ENCODE assay signal across 28 cellular contexts in the genomic region with DNA sequence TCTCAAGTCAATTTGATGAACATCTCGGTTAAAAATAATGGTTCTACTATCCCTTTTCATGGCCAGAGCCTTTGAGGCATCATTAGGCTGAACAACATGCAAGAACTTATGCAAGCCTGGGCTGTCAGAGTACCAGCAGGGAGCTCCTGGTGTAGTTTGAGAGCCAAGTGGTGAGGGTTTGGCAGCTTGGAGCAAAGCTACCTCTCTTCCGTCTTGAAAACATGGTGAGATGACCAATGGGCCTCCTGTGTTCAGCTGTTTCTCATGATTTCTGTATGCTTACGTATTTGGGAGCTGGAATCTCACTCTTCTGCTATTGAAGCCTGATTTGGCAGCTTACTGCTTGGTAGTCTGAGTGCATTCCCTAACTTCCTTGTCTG.
A peak's percentile ranks its signal among the peaks of the same experiment; 100 is the strongest.
DNase-seq lines count a peak whose midpoint lies in the region; ATAC-seq and TF ChIP-seq lines count a peak whose summit lies in the region.
"Had no signal": no experiment of that assay in that cellular context is flagged by ENCODE, and none has a peak within 500 bp of the region (broad histone marks: within the 10 kb centered on the region; RNA-seq: fewer than 3 reads in every experiment).

No MANE protein-coding gene starts in this region.

- intact Hi-C loops in left ventricle myocardium inferior (cut with micrococcal nuclease), result no loop called here

- TF ChIP-seq CTCF in H9 (conservative IDR thresholded peaks at IDR 0.05) (no peak), left ventricle myocardium inferior (IDR thresholded peaks at IDR 0.05; ENCODE audit: borderline replicate concordance) (no peak), osteoblast (IDR thresholded peaks at IDR 0.05; ENCODE audit: extremely low read depth, low read depth, low read length) (no peak)

- H2BK120ac ChIP-seq in H9 (ENCODE audit: low read depth, low read length, poor library complexity, severe bottlenecking), result no peak overlapping the region

- no peaks in the 10 kb centered on the region for H3K79me1 ChIP-seq in H9 (ENCODE audit: insufficient read depth, low read depth, low read length, poor library complexity, severe bottlenecking)

- H2BK15ac ChIP-seq in H9 (ENCODE audit: low read depth, low read length), result no peak overlapping the region

- H3K9me3 Mint-ChIP-seq in H9, result peaks cover 9 to 13% of the 10 kb centered on the region in 2 experiments
- H3K9me3 Mint-ChIP-seq in activated T-helper 17 cell treated with anti-CD3 and anti-CD28 coated beads, Interleukin-2, amount 50 U/mL, for 72 hours, result peaks cover 9% of the 10 kb centered on the region
- H3K9me3 Mint-ChIP-seq: HFFc6 had no signal

- H3K23me2 ChIP-seq in H9 (ENCODE audit: insufficient read length, low read depth, low read length, poor library complexity, severe bottlenecking), result peaks cover 2% of the 10 kb centered on the region

- H3T11ph ChIP-seq in H9 (ENCODE audit: low read length), result no peak overlapping the region

- H3K9ac ChIP-seq in H9 (ENCODE audit: extremely low read depth, insufficient read length, low read length), result no peak overlapping the region

- no CpG with 5 or more reads among the region's 3 CpGs for WGBS in H9 (ENCODE audit: extremely low coverage, insufficient read length, low lambda C conversion rate)

- H3K27ac ChIP-seq in H9 (ENCODE audit: insufficient read length, low read depth, low read length) (no peak overlapping the region), left ventricle myocardium inferior (replicated peaks) (peak overlapping the region; percentile 38), osteoblast (ENCODE audit: low read depth, low read length) (no peak overlapping the region)
- H3K27ac ChIP-seq: brain microvascular endothelial cell, dorsolateral prefrontal cortex, Peyer's patch, prostate gland, spleen had no signal

- H3K36me3 ChIP-seq in left ventricle myocardium inferior, result no peaks in the 10 kb centered on the region
- H3K36me3 ChIP-seq in osteoblast (ENCODE audit: insufficient read depth, low read length), result no peaks in the 10 kb centered on the region
- H3K36me3 ChIP-seq: brain microvascular endothelial cell, Peyer's patch, prostate gland, spleen had no signal

- H3K4me1 ChIP-seq in H9 (ENCODE audit: insufficient read depth, low read length) (peaks cover 2% of the 10 kb centered on the region; the same call in 1 of the 2 replicates), left ventricle myocardium inferior (no peaks in the 10 kb centered on the region), osteoblast (ENCODE audit: insufficient read depth, low read length) (no peaks in the 10 kb centered on the region)
- H3K4me1 ChIP-seq: Peyer's patch, prostate gland, spleen had no signal

- peak; percentile 63 for DNase-seq in H9
- peak; percentile 27 for DNase-seq in cerebellum (ENCODE audit: low spot score)
- no peak for DNase-seq in left ventricle myocardium inferior
- peak; percentile 52 for DNase-seq in osteoblast (ENCODE audit: insufficient read length, low spot score, missing footprints)
- DNase-seq in erythroblast (lab: John Stamatoyannopoulos, UW), result no peak
- DNase-seq: activated CD8-positive, alpha-beta T cell treated with anti-CD3 and anti-CD28 coated beads, Interleukin-2, amount 10 ng/mL, durations not matched to agents 7 days and 5 days; activated T-cell treated with anti-CD3 and anti-CD28 coated beads, Interleukin-2, amount 50 U/mL, for 48 hours; brain microvascular endothelial cell; CD4-positive, alpha-beta memory T cell; DMS53; dorsolateral prefrontal cortex; HFFc6; KBM-7; mammary epithelial cell; naive thymus-derived CD8-positive, alpha-beta T cell; NCI-H1048; NCI-H2029 treated with DMSO at 0.1 percent for 48 hours; NCI-H446; NK-92 treated with Interleukin-12 subunit alpha and Interleukin-12 subunit beta, amount 100 ng/mL, for 24 hours; Peyer's patch; spleen; T-helper 9 cell had no signal

- H3K79me2 ChIP-seq in H9 (ENCODE audit: insufficient read depth, low read length), result no peaks in the 10 kb centered on the region
- H3K79me2 ChIP-seq in osteoblast (ENCODE audit: insufficient read depth, low read length), result no peaks in the 10 kb centered on the region

- peaks cover 0 to 24% (median 9%) of the 10 kb centered on the region in 3 experiments; a peak in 5 of 7 replicates for H3K36me3 Mint-ChIP-seq in H9 (ENCODE audit: insufficient read depth in 1 of 3, low read depth in 3 of 3)
- no peaks in the 10 kb centered on the region for H3K36me3 Mint-ChIP-seq in activated T-helper 17 cell treated with anti-CD3 and anti-CD28 coated beads, Interleukin-2, amount 50 U/mL, for 72 hours (ENCODE audit: low read depth)
- H3K36me3 Mint-ChIP-seq: CD4-positive, alpha-beta memory T cell; naive thymus-derived CD8-positive, alpha-beta T cell had no signal

- no peak overlapping the region for H4K5ac ChIP-seq in H9 (ENCODE audit: insufficient read length, low read depth, low read length)

- no peaks in the 10 kb centered on the region; the same call in 1 of the 2 replicates for H3K27me3 ChIP-seq in H9 (ENCODE audit: insufficient read depth, low read length)
- H3K27me3 ChIP-seq in left ventricle myocardium inferior (ENCODE audit: low read depth), result no peaks in the 10 kb centered on the region
- H3K27me3 ChIP-seq in osteoblast (ENCODE audit: insufficient read depth, low read length), result peaks cover 14% of the 10 kb centered on the region
- H3K27me3 ChIP-seq: brain microvascular endothelial cell, Peyer's patch had no signal

- H4K20me1 ChIP-seq in H9 (ENCODE audit: control insufficient read depth, insufficient read depth, insufficient read length), result no peaks in the 10 kb centered on the region
- no peaks in the 10 kb centered on the region for H4K20me1 ChIP-seq in osteoblast (ENCODE audit: insufficient read depth, low read length)

- TF ChIP-seq POLR2A in erythroblast (IDR thresholded peaks at IDR 0.05; ENCODE audit: low read length), result no peak

- peak overlapping the region; percentile 33 to 70; a peak in 4 of 5 replicates for H3K4me3 Mint-ChIP-seq in H9
- H3K4me3 Mint-ChIP-seq in activated T-helper 17 cell treated with anti-CD3 and anti-CD28 coated beads, Interleukin-2, amount 50 U/mL, for 72 hours, result no peak overlapping the region
- H3K4me3 Mint-ChIP-seq: activated CD8-positive, alpha-beta T cell treated with anti-CD3 and anti-CD28 coated beads, Interleukin-2, amount 10 ng/mL, durations not matched to agents 7 days and 5 days; CD4-positive, alpha-beta memory T cell; HFFc6; naive thymus-derived CD8-positive, alpha-beta T cell had no signal

- no peak overlapping the region for H3K4ac ChIP-seq in H9 (ENCODE audit: low read depth, low read length)

- H3K18ac ChIP-seq in H9 (ENCODE audit: insufficient read length, low read depth, low read length), result no peak overlapping the region

- no peak overlapping the region for H2AK5ac ChIP-seq in H9 (ENCODE audit: insufficient read length, low read length)

- H2AFZ ChIP-seq in H9 (ENCODE audit: low read length), result no peak overlapping the region
- H2AFZ ChIP-seq in osteoblast (ENCODE audit: low read length), result no peak overlapping the region

- no peak overlapping the region for H2BK20ac ChIP-seq in H9 (ENCODE audit: low read depth, low read length, poor library complexity, severe bottlenecking)

- H3K27me3 Mint-ChIP-seq in H9 (ENCODE audit: low read depth), result peaks cover 54% of the 10 kb centered on the region
- H3K27me3 Mint-ChIP-seq in activated T-helper 17 cell treated with anti-CD3 and anti-CD28 coated beads, Interleukin-2, amount 50 U/mL, for 72 hours, result peaks cover 10% of the 10 kb centered on the region

- H2BK12ac ChIP-seq in H9 (ENCODE audit: insufficient read length, low read depth, low read length), result no peak overlapping the region

- no peak overlapping the region for H3K56ac ChIP-seq in H9 (ENCODE audit: insufficient read length, low read depth, low read length)

- no peaks in the 10 kb centered on the region for H3K9me3 ChIP-seq in H9 (ENCODE audit: control insufficient read depth, low read depth, low read length)
- H3K9me3 ChIP-seq in left ventricle myocardium inferior (replicated peaks), result peaks cover 13% of the 10 kb centered on the region
- H3K9me3 ChIP-seq in osteoblast (ENCODE audit: low read depth, low read length), result no peaks in the 10 kb centered on the region
- H3K9me3 ChIP-seq: Peyer's patch, prostate gland, spleen had no signal

- H3K27ac Mint-ChIP-seq in H9, result peak overlapping the region; percentile 17 to 88 (median 59); a peak in 6 of 7 replicates
- H3K27ac Mint-ChIP-seq in activated T-helper 17 cell treated with anti-CD3 and anti-CD28 coated beads, Interleukin-2, amount 50 U/mL, for 72 hours, result no peak overlapping the region
- H3K27ac Mint-ChIP-seq: activated CD8-positive, alpha-beta T cell treated with anti-CD3 and anti-CD28 coated beads, Interleukin-2, amount 10 ng/mL, durations not matched to agents 7 days and 5 days; activated naive CD4-positive, alpha-beta T cell treated with anti-CD3 and anti-CD28 coated beads, Interleukin-2, amount 50 U/mL, for 72 hours; CD4-positive, alpha-beta memory T cell; HFFc6; naive thymus-derived CD8-positive, alpha-beta T cell had no signal

- H3K23ac ChIP-seq in H9 (ENCODE audit: insufficient read length, low read depth, low read length), result no peak overlapping the region

- no peak overlapping the region for H4K8ac ChIP-seq in H9 (replicated peaks; ENCODE audit: insufficient read length, low read depth, low read length)

- peaks cover 29 to 32% of the 10 kb centered on the region in 2 experiments for H3K4me1 Mint-ChIP-seq in H9
- no peaks in the 10 kb centered on the region for H3K4me1 Mint-ChIP-seq in activated T-helper 17 cell treated with anti-CD3 and anti-CD28 coated beads, Interleukin-2, amount 50 U/mL, for 72 hours
- H3K4me1 Mint-ChIP-seq: naive thymus-derived CD8-positive, alpha-beta T cell had no signal

- ATAC-seq in activated T-helper 17 cell treated with anti-CD3 and anti-CD28 coated beads, Interleukin-2, amount 50 U/mL, for 72 hours (replicated peaks), result no peak
- no peak for ATAC-seq in GM19395 (IDR thresholded peaks at IDR 0.05; ENCODE audit: unreplicated experiment)
- ATAC-seq: activated CD8-positive, alpha-beta T cell treated with anti-CD3 and anti-CD28 coated beads, Interleukin-2, amount 10 ng/mL, durations not matched to agents 7 days and 5 days; activated naive CD4-positive, alpha-beta T cell treated with anti-CD3 and anti-CD28 coated beads, Interleukin-2, amount 50 U/mL, for 72 hours; esophagus mucosa; naive thymus-derived CD8-positive, alpha-beta T cell; SK-N-SH treated with all-trans-retinoic acid at 6 μM for 48 hours had no signal

- H3K4me2 ChIP-seq in H9 (ENCODE audit: insufficient read depth, insufficient read length, low read length) (peak overlapping the region; percentile 52), osteoblast (ENCODE audit: insufficient read depth, low read length) (no peak overlapping the region)

- H3K4me3 ChIP-seq in left ventricle myocardium inferior (no peak overlapping the region), osteoblast (ENCODE audit: insufficient read depth, low read length) (no peak overlapping the region)
- H3K4me3 ChIP-seq: dorsolateral prefrontal cortex, Peyer's patch, prostate gland, spleen had no signal

- H4K91ac ChIP-seq in H9 (ENCODE audit: insufficient read length, low read depth, low read length), result no peak overlapping the region

- no peak overlapping the region for H3K14ac ChIP-seq in H9 (ENCODE audit: insufficient read depth, low read length)

- H2BK5ac ChIP-seq in H9 (ENCODE audit: insufficient read length, low read length), result no peak overlapping the region

Comparison
In these comparisons a context has a peak if more than half of its experiments do, and no peak if none do; other contexts are left out.
1. DNase-seq: peak in H9 (single experiment), cerebellum (single experiment) and osteoblast (single experiment); none in left ventricle myocardium inferior (single experiment) and erythroblast (0 of 2).